ENCODE assay signal across 16 cellular contexts in genomic region chr21:35850029-35850428, GRCh38.
DNase-seq lines count a peak whose midpoint lies in the region; ATAC-seq, FAIRE-seq and TF ChIP-seq lines count a peak whose summit lies in the region.
"Had no signal": no experiment of that assay in that cellular context is flagged by ENCODE, and none has a peak within 500 bp of the region (broad histone marks: within the 10 kb centered on the region; RNA-seq: fewer than 3 reads in every experiment).

No MANE protein-coding gene starts in this region.

- intact Hi-C loops in GM12878 (cut with micrococcal nuclease; ENCODE audit: unreplicated experiment): no loop called here
- intact Hi-C loops in left ventricle myocardium superior (cut with micrococcal nuclease): no loop called here
- intact Hi-C loops in uterus (cut with DNase I; ENCODE audit: low total_unique reads): no loop called here

- H2AFZ ChIP-seq in GM12878 (ENCODE audit: control insufficient read depth, low read depth, low read length): no peak overlapping the region

- TF ChIP-seq POLR2A in GM12878 (IDR thresholded peaks at IDR 0.05; ENCODE audit: low read depth, low read length) (no peak), uterus (IDR thresholded peaks at IDR 0.05) (no peak)

- H3K79me2 ChIP-seq in GM12878 (ENCODE audit: control insufficient read depth, insufficient read depth, low read length): no peaks in the 10 kb centered on the region

- no peaks in the 10 kb centered on the region for H3K36me3 Mint-ChIP-seq in immature natural killer cell

- H3K27me3 ChIP-seq in GM12878 (replicated peaks in 1 of 2; ENCODE audit: control insufficient read depth in 2 of 2, insufficient read depth in 2 of 2, low read length in 1 of 2): no peaks in the 10 kb centered on the region; a peak in 1 of 4 replicates
- H3K27me3 ChIP-seq in uterus: no peaks in the 10 kb centered on the region

- H3K4me2 ChIP-seq in GM12878 (ENCODE audit: control insufficient read depth, insufficient read depth): no peak overlapping the region

- 2% methylated on average over 5 of the region's 5 CpGs for WGBS in GM12878 (ENCODE audit: insufficient coverage, insufficient replicate concordance, low lambda C conversion rate, missing lambda C conversion rate)

- no peaks in the 10 kb centered on the region for H3K4me1 Mint-ChIP-seq in immature natural killer cell

- CTCF ChIA-PET in GM12878 (lab: Yijun Ruan, JAX): interaction anchor here (0.6 kb wide), 1 partner anchor 12 kb away, joined by 3 read pairs; no protein-coding TSS in a partner anchor

- no peaks in the 10 kb centered on the region for H4K20me1 ChIP-seq in GM12878 (ENCODE audit: control insufficient read depth, insufficient read depth)

- ATAC-seq in GM12878 (no peak), left ventricle myocardium superior (peak; percentile 82), HG03378 (IDR thresholded peaks at IDR 0.05; ENCODE audit: unreplicated experiment) (no peak)
- ATAC-seq: stimulated activated naive CD8-positive, alpha-beta T cell treated with anti-CD3 and anti-CD28 coated beads, Interleukin-15, Interleukin-2, amounts not matched to agents 100 U/mL and 50 U/mL, for 24 hours had no signal

- H3K4me1 ChIP-seq in GM12878 (ENCODE audit: control insufficient read depth, insufficient read depth, low read length): no peaks in the 10 kb centered on the region
- H3K4me1 ChIP-seq in uterus: peaks cover 4 to 14% of the 10 kb centered on the region in 2 donors

- H3K4me3 Mint-ChIP-seq in immature natural killer cell: no peak overlapping the region

- H3K27me3 Mint-ChIP-seq in immature natural killer cell (ENCODE audit: low read depth in 3 of 3): peaks cover 0 to 17% (median 2%) of the 10 kb centered on the region in 3 donors

- no peak overlapping the region for H3K27ac Mint-ChIP-seq in immature natural killer cell

- no peak overlapping the region for H3K9ac ChIP-seq in GM12878 (ENCODE audit: control insufficient read depth, insufficient read depth, low read length)

- TF ChIP-seq CTCF in GM10266 (IDR thresholded peaks at IDR 0.05; ENCODE audit: control insufficient read depth, insufficient read depth, low read depth, missing control alignments) (no peak), GM12878 (IDR thresholded peaks at IDR 0.05 in 2 of 3, conservative IDR thresholded peaks at IDR 0.05 in 1 of 3; ENCODE audit: control insufficient read depth in 2 of 3, extremely low read depth in 1 of 3, insufficient read depth in 1 of 3, low read depth in 3 of 3, low read length in 3 of 3) (no peak), uterus (IDR thresholded peaks at IDR 0.05) (no peak)

- no peak for FAIRE-seq in GM12878 (lab: Jason Lieb, UNC)
- FAIRE-seq: HTR-8/SVneo had no signal

- H3K9me3 ChIP-seq in GM12878 (replicated peaks; ENCODE audit: control insufficient read depth, insufficient read depth, low read length) (no peaks in the 10 kb centered on the region), uterus (no peaks in the 10 kb centered on the region)
- H3K9me3 ChIP-seq: esophagus squamous epithelium had no signal

- no peak overlapping the region for H3K4me3 ChIP-seq in GM12878
- H3K4me3 ChIP-seq in skin epidermis: no peak overlapping the region
- H3K4me3 ChIP-seq in uterus: no peak overlapping the region
- H3K4me3 ChIP-seq: esophagus squamous epithelium had no signal

- RAD21 ChIA-PET in GM12878 (lab: Charles Lee; ENCODE audit: unreplicated experiment): interaction anchor here (1.6 kb wide), 1 partner anchor 11 kb away, joined by 3 read pairs; no protein-coding TSS in a partner anchor

- SMC1A ChIA-PET in GM12878 (lab: Charles Lee; ENCODE audit: uncharacterized antibody, unreplicated experiment): interaction anchor here (0.7 to 1.4 kb wide), 3 partner anchors 10 to 731 kb away, joined by 3 to 8 read pairs (median 6); no protein-coding TSS in a partner anchor

- H3K9me3 Mint-ChIP-seq in immature natural killer cell: no peaks in the 10 kb centered on the region

- BruUV-seq in GM12878 (replicated peaks; lab: Mats Ljungman, UMichigan): no TSS peak

- TF ChIP-seq EP300 in GM12878 (IDR thresholded peaks at IDR 0.05; ENCODE audit: borderline replicate concordance in 1 of 2, control insufficient read depth in 1 of 2, low read depth in 2 of 2, low read length in 2 of 2): no peak

- in situ Hi-C loops in GM12878 (cut with MboI): no loop called here

- DNase-seq in GM10266 (ENCODE audit: extremely low spot score) (peak; percentile 17), GM12878 (ENCODE audit: low read depth, low spot score) (no peak), left ventricle myocardium superior (no peak), NCI-H187 (lab: John Stamatoyannopoulos, UW) (no peak), immature natural killer cell (no peak), uterus (no peak)
- DNase-seq: activated T-cell treated with anti-CD3 and anti-CD28 coated beads, Interleukin-2, amount 50 U/mL, for 48 hours; central memory CD4-positive, alpha-beta T cell; COR-L47; esophagus squamous epithelium; occipital lobe; stimulated activated CD4-positive, alpha-beta T cell treated with anti-CD3 and anti-CD28 coated beads, Interleukin-2, amount 100 ng/mL, for 48 hours; stimulated activated naive CD8-positive, alpha-beta T cell treated with anti-CD3 and anti-CD28 coated beads, Interleukin-15, Interleukin-2, amounts not matched to agents 100 U/mL and 50 U/mL, for 24 hours had no signal

- H3K36me3 ChIP-seq in GM12878 (ENCODE audit: control insufficient read depth in 2 of 2, insufficient read depth in 2 of 2, low read length in 1 of 2) (no peaks in the 10 kb centered on the region), uterus (no peaks in the 10 kb centered on the region)
- H3K36me3 ChIP-seq: esophagus squamous epithelium had no signal

- H3K27ac ChIP-seq in GM12878 (ENCODE audit: control insufficient read depth, insufficient read depth) (no peak overlapping the region), skin epidermis (peak overlapping the region in 11 of 21 experiments; percentile 22 to 73 (median 58)), uterus (no peak overlapping the region)

- POLR2A ChIA-PET in GM12878 (lab: Charles Lee): no interaction called here

- no peak for TF ChIP-seq RAD21 in GM12878 (IDR thresholded peaks at IDR 0.05; ENCODE audit: insufficient read depth, low read depth, low read length)

TF ChIP-seq in GM12878, 131 proteins besides CTCF, POLR2A, EP300 and RAD21:
- TF ChIP-seq FOXM1 (IDR thresholded peaks at IDR 0.05; ENCODE audit: low read depth, low read length) (peak; percentile 54; the same call in 1 of the 2 replicates), SMAD1 (IDR thresholded peaks at IDR 0.05; ENCODE audit: low read depth, partially characterized antibody) (no peak), TCF12 (IDR thresholded peaks at IDR 0.05; ENCODE audit: low read depth, low read length) (no peak), PAX8 (IDR thresholded peaks at IDR 0.05) (no peak), ATF7 (IDR thresholded peaks at IDR 0.05; ENCODE audit: low read depth) (no peak), NFIC (IDR thresholded peaks at IDR 0.05; ENCODE audit: low read depth, low read length) (peak; percentile 35; the same call in 1 of the 2 replicates), POLR2AphosphoS2 (IDR thresholded peaks at IDR 0.05; ENCODE audit: low read depth, low read length) (no peak), CREM (IDR thresholded peaks at IDR 0.05; ENCODE audit: low read depth) (no peak), ZNF274 (IDR thresholded peaks at IDR 0.05; ENCODE audit: insufficient read depth, insufficient read length) (no peak)

Comparison
In these comparisons a context has a peak if more than half of its experiments do, and no peak if none do; other contexts are left out.
1. H3K27ac ChIP-seq: peak in skin epidermis (11 of 21); none in GM12878 (single experiment) and uterus (0 of 2).